Comparison of ENCODE assay signal across 18 cellular contexts in genomic region chr2:173327421-173327820, GRCh38.
"Had no signal": no experiment of that assay in that cellular context is flagged by ENCODE, and none has a peak within 500 bp of the region (broad histone marks: within the 10 kb centered on the region; RNA-seq: fewer than 3 reads in every experiment).

No MANE protein-coding gene starts in this region.

- ATAC-seq: foreskin keratinocyte, gastroesophageal sphincter, heart left ventricle, left cardiac atrium, left lung, left ventricle myocardium superior, lower lobe of right lung, mucosa of descending colon had no signal

- H3K27ac ChIP-seq: coronary artery, dorsolateral prefrontal cortex, esophagus muscularis mucosa, foreskin keratinocyte, gastroesophageal sphincter, heart left ventricle, hepatocyte, left lung, lower lobe of right lung had no signal

- DNase-seq: dermis blood vessel endothelial cell; dorsolateral prefrontal cortex; effector CD4-positive, alpha-beta T cell; effector memory CD4-positive, alpha-beta T cell; heart left ventricle; hypothalamus; immature natural killer cell; left cardiac atrium; left lung; left ventricle myocardium superior; lower lobe of right lung; mucosa of descending colon; naive B cell had no signal

- H3K27me3 ChIP-seq: dorsolateral prefrontal cortex, esophagus muscularis mucosa, gastroesophageal sphincter, heart left ventricle, hepatocyte, left lung had no signal

- H3K4me3 ChIP-seq: coronary artery, dorsolateral prefrontal cortex, esophagus muscularis mucosa, gastroesophageal sphincter, heart left ventricle, hepatocyte, left lung, lower lobe of right lung, mucosa of descending colon had no signal

- H3K36me3 ChIP-seq: esophagus muscularis mucosa, gastroesophageal sphincter, heart left ventricle, left lung, lower lobe of right lung had no signal
